In genomic region chr16:85308585-85309540, GRCh38 we compare ENCODE assay signal across 1 cellular context.
TF ChIP-seq lines count a peak whose summit lies in the region.

No MANE protein-coding gene starts in this region.

TF ChIP-seq in WTC11, 78 proteins besides CTCF, POLR2A, EP300 and RAD21 (continued from another document):
- no peak for TF ChIP-seq ZNF532 (CRISPR knock-in tag; IDR thresholded peaks at IDR 0.05; ENCODE audit: borderline replicate concordance)
